Comparison of ENCODE assay signal across 18 cellular contexts in the genomic region with DNA sequence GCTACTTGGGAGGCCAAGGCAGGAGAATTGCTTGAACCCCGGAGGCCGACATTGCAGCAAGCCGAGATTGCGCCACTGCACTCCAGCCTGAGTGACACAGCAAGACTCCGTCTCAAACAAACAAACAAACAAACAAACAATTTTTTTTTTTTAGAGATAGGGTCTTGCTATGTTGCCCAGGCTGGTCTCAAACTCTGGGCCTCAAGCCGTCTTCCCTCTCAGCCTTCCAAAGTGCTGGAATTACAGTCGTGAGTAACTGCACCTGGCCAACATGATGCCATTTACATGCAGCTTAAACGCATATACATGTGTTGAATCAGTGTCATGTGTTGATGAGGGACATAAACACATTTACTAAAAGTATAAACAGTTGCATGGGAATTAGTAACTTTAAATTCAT. TPM values are rescaled to one million over a fixed set of nuclear protein-coding genes. Genes with fewer than 3 reads are reported as not detected.
DNase-seq lines count a peak whose midpoint lies in the region; ATAC-seq and TF ChIP-seq lines count a peak whose summit lies in the region.
"Had no signal": no experiment of that assay in that cellular context is flagged by ENCODE, and none has a peak within 500 bp of the region (broad histone marks: within the 10 kb centered on the region; RNA-seq: fewer than 3 reads in every experiment).

No MANE protein-coding gene starts in this region.

- H3K27ac Mint-ChIP-seq in activated naive CD4-positive, alpha-beta T cell treated with anti-CD3 and anti-CD28 coated beads, Interleukin-2, amount 10 ng/mL, durations not matched to agents 7 days and 5 days: peak overlapping the region; percentile 99
- H3K27ac Mint-ChIP-seq in activated CD4-positive, alpha-beta memory T cell treated with anti-CD3 and anti-CD28 coated beads, Interleukin-2, amount 10 ng/mL, durations not matched to agents 7 days and 5 days: peak overlapping the region; percentile 96
- H3K27ac Mint-ChIP-seq in stimulated activated naive CD8-positive, alpha-beta T cell treated with anti-CD3 and anti-CD28 coated beads, Interleukin-15, amount 100 ng/mL, for 72 hours: peak overlapping the region; percentile 49 to 100

- TF ChIP-seq CTCF in lower lobe of right lung (IDR thresholded peaks at IDR 0.05) (no peak), left lung (IDR thresholded peaks at IDR 0.05) (no peak)

- peaks cover 37% of the 10 kb centered on the region for H3K4me1 ChIP-seq in lower lobe of right lung
- peaks cover 11 to 39% of the 10 kb centered on the region in 2 donors for H3K4me1 ChIP-seq in left lung

- H3K9me3 ChIP-seq in lower lobe of right lung (no peaks in the 10 kb centered on the region), left lung (no peaks in the 10 kb centered on the region)
- H3K9me3 ChIP-seq: suprapubic skin had no signal

- peaks cover 4% of the 10 kb centered on the region for H3K27me3 Mint-ChIP-seq in activated naive CD4-positive, alpha-beta T cell treated with anti-CD3 and anti-CD28 coated beads, Interleukin-2, amount 10 ng/mL, durations not matched to agents 7 days and 5 days
- no peaks in the 10 kb centered on the region for H3K27me3 Mint-ChIP-seq in activated CD4-positive, alpha-beta memory T cell treated with anti-CD3 and anti-CD28 coated beads, Interleukin-2, amount 10 ng/mL, durations not matched to agents 7 days and 5 days
- no peaks in the 10 kb centered on the region for H3K27me3 Mint-ChIP-seq in stimulated activated naive CD8-positive, alpha-beta T cell treated with anti-CD3 and anti-CD28 coated beads, Interleukin-15, amount 100 ng/mL, for 72 hours

- peaks cover 62% of the 10 kb centered on the region for H3K4me1 Mint-ChIP-seq in activated naive CD4-positive, alpha-beta T cell treated with anti-CD3 and anti-CD28 coated beads, Interleukin-2, amount 10 ng/mL, durations not matched to agents 7 days and 5 days
- H3K4me1 Mint-ChIP-seq in activated CD4-positive, alpha-beta memory T cell treated with anti-CD3 and anti-CD28 coated beads, Interleukin-2, amount 10 ng/mL, durations not matched to agents 7 days and 5 days: peaks cover 59% of the 10 kb centered on the region
- peaks cover 81% of the 10 kb centered on the region for H3K4me1 Mint-ChIP-seq in stimulated activated naive CD8-positive, alpha-beta T cell treated with anti-CD3 and anti-CD28 coated beads, Interleukin-15, amount 100 ng/mL, for 72 hours

- no peaks in the 10 kb centered on the region for H3K36me3 ChIP-seq in lower lobe of right lung
- H3K36me3 ChIP-seq in left lung: no peaks in the 10 kb centered on the region
- H3K36me3 ChIP-seq: suprapubic skin had no signal

- intact Hi-C loops in lower lobe of right lung (cut with DNase I): no loop called here
- intact Hi-C loops in left lung (cut with DNase I): no loop called here

- peaks cover 76% of the 10 kb centered on the region for H3K36me3 Mint-ChIP-seq in activated naive CD4-positive, alpha-beta T cell treated with anti-CD3 and anti-CD28 coated beads, Interleukin-2, amount 10 ng/mL, durations not matched to agents 7 days and 5 days
- H3K36me3 Mint-ChIP-seq in activated CD4-positive, alpha-beta memory T cell treated with anti-CD3 and anti-CD28 coated beads, Interleukin-2, amount 10 ng/mL, durations not matched to agents 7 days and 5 days (ENCODE audit: low read depth): peaks cover 80% of the 10 kb centered on the region
- H3K36me3 Mint-ChIP-seq: mesothelial cell of epicardium had no signal

- peak overlapping the region; percentile 91 for H3K4me3 Mint-ChIP-seq in activated naive CD4-positive, alpha-beta T cell treated with anti-CD3 and anti-CD28 coated beads, Interleukin-2, amount 10 ng/mL, durations not matched to agents 7 days and 5 days
- peak overlapping the region; percentile 95 for H3K4me3 Mint-ChIP-seq in activated CD4-positive, alpha-beta memory T cell treated with anti-CD3 and anti-CD28 coated beads, Interleukin-2, amount 10 ng/mL, durations not matched to agents 7 days and 5 days
- peak overlapping the region; percentile 99 to 100 for H3K4me3 Mint-ChIP-seq in stimulated activated naive CD8-positive, alpha-beta T cell treated with anti-CD3 and anti-CD28 coated beads, Interleukin-15, amount 100 ng/mL, for 72 hours

- CTCF ChIA-PET in activated naive CD4-positive, alpha-beta T cell treated with anti-CD3 and anti-CD28 coated beads, Interleukin-2, amount 10 ng/mL, durations not matched to agents 7 days and 5 days (lab: Charles Lee): interaction anchor here (0.8 to 5.8 kb wide), 9 partner anchors 19 to 99 kb away, joined by 3 to 49 read pairs (median 5); no protein-coding TSS in a partner anchor
- CTCF ChIA-PET in activated CD4-positive, alpha-beta memory T cell treated with anti-CD3 and anti-CD28 coated beads, Interleukin-2, amount 10 ng/mL, durations not matched to agents 7 days and 5 days (lab: Charles Lee): interaction anchor here (0.7 to 5.2 kb wide), 13 partner anchors 9 to 327 kb away, joined by 3 to 48 read pairs (median 3); a partner anchor contains a TSS

- POLR2A ChIA-PET in activated CD4-positive, alpha-beta memory T cell treated with anti-CD3 and anti-CD28 coated beads, Interleukin-2, amount 10 ng/mL, durations not matched to agents 7 days and 5 days (lab: Charles Lee): interaction anchor here (0.6 to 9.2 kb wide), 27 partner anchors 9 to 1473 kb away, joined by 3 to 498 read pairs (median 6); a partner anchor contains a TSS

- H3K9me3 Mint-ChIP-seq in activated naive CD4-positive, alpha-beta T cell treated with anti-CD3 and anti-CD28 coated beads, Interleukin-2, amount 10 ng/mL, durations not matched to agents 7 days and 5 days: peaks cover 19% of the 10 kb centered on the region
- H3K9me3 Mint-ChIP-seq in activated CD4-positive, alpha-beta memory T cell treated with anti-CD3 and anti-CD28 coated beads, Interleukin-2, amount 10 ng/mL, durations not matched to agents 7 days and 5 days: peaks cover 3% of the 10 kb centered on the region
- no peaks in the 10 kb centered on the region for H3K9me3 Mint-ChIP-seq in stimulated activated naive CD8-positive, alpha-beta T cell treated with anti-CD3 and anti-CD28 coated beads, Interleukin-15, amount 100 ng/mL, for 72 hours

- no peaks in the 10 kb centered on the region for H3K27me3 ChIP-seq in lower lobe of right lung (ENCODE audit: low read depth)
- no peaks in the 10 kb centered on the region for H3K27me3 ChIP-seq in left lung
- H3K27me3 ChIP-seq: suprapubic skin had no signal

- no peak for DNase-seq in activated naive CD4-positive, alpha-beta T cell treated with anti-CD3 and anti-CD28 coated beads, Interleukin-2, amount 10 ng/mL, durations not matched to agents 7 days and 5 days
- DNase-seq in activated naive CD4-positive, alpha-beta T cell (lab: John Stamatoyannopoulos, UW): no peak
- no peak for DNase-seq in activated CD4-positive, alpha-beta memory T cell treated with anti-CD3 and anti-CD28 coated beads, Interleukin-2, amount 10 ng/mL, durations not matched to agents 7 days and 5 days
- DNase-seq in lower lobe of right lung: no peak
- DNase-seq in stimulated activated naive CD8-positive, alpha-beta T cell treated with anti-CD3 and anti-CD28 coated beads, Interleukin-15, amount 100 ng/mL, for 72 hours: no peak
- DNase-seq in A172 (ENCODE audit: low spot score): no peak
- DNase-seq in left lung: no peak
- DNase-seq: amygdala, kidney glomerular epithelial cell, NCI-H1436, NCI-H226 had no signal

- ATAC-seq in lower lobe of right lung (no peak), HG03469 (IDR thresholded peaks at IDR 0.05; ENCODE audit: unreplicated experiment) (no peak), left lung (no peak)
- ATAC-seq in stimulated activated naive CD8-positive, alpha-beta T cell treated with anti-CD3 and anti-CD28 coated beads, Interleukin-15, amount 100 ng/mL, for 72 hours: no peak
- ATAC-seq: sciatic nerve had no signal

- H3K4me3 ChIP-seq in lower lobe of right lung (peak overlapping the region; percentile 90), left lung (peak overlapping the region in 1 of 2 donors; percentile 85)

- H3K27ac ChIP-seq in lower lobe of right lung (no peak overlapping the region), left lung (no peak overlapping the region)
- H3K27ac ChIP-seq: suprapubic skin had no signal

RNA-seq across cellular contexts. Expression of a gene that starts 2.0 kb away (rescaled TPM):
- total RNA-seq in activated CD4-positive, alpha-beta memory T cell treated with anti-CD3 and anti-CD28 coated beads, Interleukin-2, amount 10 ng/mL, durations not matched to agents 7 days and 5 days: 100 to 1,000 TPM; 231 to 240 TPM
- 47.6 TPM for total RNA-seq in lower lobe of right lung
- 7.6 and 17.0 TPM in 2 replicates for total RNA-seq in A172 (2014; rRNA removed; shearing (Covaris generic))
- total RNA-seq in left lung: 10 to 100 TPM; 51.3 to 67.5 TPM

RNA-seq across cellular contexts. Expression of a gene that starts 46.7 kb away (rescaled TPM):
- total RNA-seq in activated CD4-positive, alpha-beta memory T cell treated with anti-CD3 and anti-CD28 coated beads, Interleukin-2, amount 10 ng/mL, durations not matched to agents 7 days and 5 days: not detected
- total RNA-seq in lower lobe of right lung: not detected
- not detected in 2 replicates for total RNA-seq in A172 (2014; rRNA removed; shearing (Covaris generic))
- not detected for total RNA-seq in left lung
- total RNA-seq: cerebellum, mesothelial cell of epicardium, omental fat pad, RPMI7951, sciatic nerve, suprapubic skin had no signal
